Comparison of ENCODE assay signal across 16 cellular contexts in genomic region chr2:162067596-162067995, GRCh38.
"Had no signal": no experiment of that assay in that cellular context is flagged by ENCODE, and none has a peak within 500 bp of the region (broad histone marks: within the 10 kb centered on the region; RNA-seq: fewer than 3 reads in every experiment).

No MANE protein-coding gene starts in this region.

- H3K27ac Mint-ChIP-seq: activated B cell treated with CpG ODN at 0.5 μM for 24 hours; activated CD4-positive, alpha-beta T cell treated with anti-CD3 and anti-CD28 coated beads, Interleukin-2, amount 10 ng/mL, durations not matched to agents 24 days and 14 days; activated naive CD4-positive, alpha-beta T cell treated with anti-CD3 and anti-CD28 coated beads for 36 hours; stimulated activated naive CD8-positive, alpha-beta T cell treated with anti-CD3 and anti-CD28 coated beads, Interleukin-15, Interleukin-2, amounts not matched to agents 100 ng/mL and 50 ng/mL, for 24 hours had no signal

- H3K4me1 ChIP-seq: adrenal gland, colonic mucosa had no signal

- H3K27me3 Mint-ChIP-seq: activated CD4-positive, alpha-beta T cell treated with anti-CD3 and anti-CD28 coated beads, Interleukin-2, amount 10 ng/mL, durations not matched to agents 24 days and 14 days; stimulated activated naive CD8-positive, alpha-beta T cell treated with anti-CD3 and anti-CD28 coated beads, Interleukin-15, Interleukin-2, amounts not matched to agents 100 ng/mL and 50 ng/mL, for 24 hours had no signal

- FAIRE-seq: endothelial cell of umbilical vein, keratinocyte had no signal

- H3K36me3 ChIP-seq: adrenal gland, colonic mucosa, heart left ventricle, ovary had no signal

- H3K27ac ChIP-seq: adrenal gland, colonic mucosa, foreskin keratinocyte, heart left ventricle, ovary had no signal

- H3K9me3 ChIP-seq: colonic mucosa, ovary had no signal

- DNase-seq: activated B cell treated with CpG ODN at 0.5 μM for 24 hours; activated CD4-positive, alpha-beta T cell treated with anti-CD3 and anti-CD28 coated beads, Interleukin-2, amount 10 ng/mL, durations not matched to agents 24 days and 14 days; activated naive CD4-positive, alpha-beta T cell treated with anti-CD3 and anti-CD28 coated beads for 36 hours; adrenal gland; colonic mucosa; foreskin keratinocyte; heart left ventricle; left ventricle myocardium superior; mesendoderm; ovary; stimulated activated CD4-positive, alpha-beta T cell treated with anti-CD3 and anti-CD28 coated beads, Interleukin-4, amount 100 ng/mL, for 1 hour; stimulated activated CD8-positive, alpha-beta memory T cell treated with anti-CD3 and anti-CD28 coated beads, Interleukin-4, amount 100 ng/mL, for 48 hours had no signal

- H3K9me3 Mint-ChIP-seq: activated B cell treated with CpG ODN at 0.5 μM for 24 hours; activated naive CD4-positive, alpha-beta T cell treated with anti-CD3 and anti-CD28 coated beads for 36 hours; neural crest cell; stimulated activated naive CD8-positive, alpha-beta T cell treated with anti-CD3 and anti-CD28 coated beads, Interleukin-15, Interleukin-2, amounts not matched to agents 100 ng/mL and 50 ng/mL, for 24 hours had no signal

- H3K4me3 ChIP-seq: adrenal gland, colonic mucosa, heart left ventricle, ovary had no signal

- H3K4me3 Mint-ChIP-seq: activated B cell treated with CpG ODN at 0.5 μM for 24 hours; activated naive CD4-positive, alpha-beta T cell treated with anti-CD3 and anti-CD28 coated beads for 36 hours; neural crest cell; stimulated activated naive CD8-positive, alpha-beta T cell treated with anti-CD3 and anti-CD28 coated beads, Interleukin-15, Interleukin-2, amounts not matched to agents 100 ng/mL and 50 ng/mL, for 24 hours had no signal

- H3K27me3 ChIP-seq: adrenal gland, colonic mucosa, foreskin keratinocyte, heart left ventricle, ovary had no signal
